Comparison of ENCODE assay signal across 17 cellular contexts in genomic region chr2:72602711-72603110, GRCh38.
"Had no signal": no experiment of that assay in that cellular context is flagged by ENCODE, and none has a peak within 500 bp of the region (broad histone marks: within the 10 kb centered on the region; RNA-seq: fewer than 3 reads in every experiment).

No MANE protein-coding gene starts in this region.

- ATAC-seq: naive thymus-derived CD4-positive, alpha-beta T cell had no signal

- H3K4me3 Mint-ChIP-seq: naive thymus-derived CD4-positive, alpha-beta T cell; neural crest cell had no signal

- H3K27me3 ChIP-seq: right atrium auricular region, sigmoid colon, tibial nerve, upper lobe of right lung, vagina had no signal

- H3K4me1 ChIP-seq: upper lobe of right lung, vagina had no signal

- H3K27ac Mint-ChIP-seq: naive thymus-derived CD4-positive, alpha-beta T cell had no signal

- DNase-seq: effector CD4-positive, alpha-beta T cell; foreskin melanocyte; islet precursor cell; left ventricle myocardium inferior; naive thymus-derived CD4-positive, alpha-beta T cell; posterior cingulate gyrus; sigmoid colon; stimulated activated CD4-positive, alpha-beta T cell treated with anti-CD3 and anti-CD28 coated beads, Interleukin-12 subunit alpha, Interleukin-12 subunit beta, amount 100 ng/mL, for 4 hours; stimulated activated naive CD4-positive, alpha-beta T cell treated with Interleukin-2 at 50 U/mL for 16 hours; upper lobe of right lung had no signal

- H3K27ac ChIP-seq: coronary artery, left ventricle myocardium inferior, right atrium auricular region, sigmoid colon, skin epidermis, tibial nerve, upper lobe of right lung, vagina had no signal

- H3K4me3 ChIP-seq: coronary artery, left ventricle myocardium inferior, lung, right atrium auricular region, sigmoid colon, skin epidermis, tibial nerve, upper lobe of right lung, vagina had no signal

- H3K36me3 ChIP-seq: left ventricle myocardium inferior, right atrium auricular region, sigmoid colon, tibial nerve, upper lobe of right lung, vagina had no signal

- H3K9me3 ChIP-seq: left ventricle myocardium inferior, right atrium auricular region, tibial nerve, upper lobe of right lung, vagina had no signal
